Comparison of ENCODE assay signal across 11 cellular contexts in genomic region chr12:104588048-104588942, GRCh38.
DNase-seq lines count a peak whose midpoint lies in the region; ATAC-seq and TF ChIP-seq lines count a peak whose summit lies in the region.
"Had no signal": no experiment of that assay in that cellular context is flagged by ENCODE, and none has a peak within 500 bp of the region (broad histone marks: within the 10 kb centered on the region; RNA-seq: fewer than 3 reads in every experiment).

No MANE protein-coding gene starts in this region.

- H3K36me3 Mint-ChIP-seq in activated CD8-positive, alpha-beta memory T cell treated with anti-CD3 and anti-CD28 coated beads, Interleukin-2, amount 10 ng/mL, durations not matched to agents 7 days and 5 days: peaks cover 43% of the 10 kb centered on the region
- H3K36me3 Mint-ChIP-seq in stimulated activated memory B cell treated with anti-CD40 and anti-IgM and Interleukin-4, amounts not matched to agents 10 μg/mL and 1 μg/mL and 100 μg/mL, for 72 hours: peaks cover 31% of the 10 kb centered on the region

- peaks cover 22% of the 10 kb centered on the region for H3K4me1 Mint-ChIP-seq in activated CD8-positive, alpha-beta memory T cell treated with anti-CD3 and anti-CD28 coated beads, Interleukin-2, amount 10 ng/mL, durations not matched to agents 7 days and 5 days
- peaks cover 72% of the 10 kb centered on the region for H3K4me1 Mint-ChIP-seq in stimulated activated memory B cell treated with anti-CD40 and anti-IgM and Interleukin-4, amounts not matched to agents 10 μg/mL and 1 μg/mL and 100 μg/mL, for 72 hours

- H3K27me3 Mint-ChIP-seq in activated CD8-positive, alpha-beta memory T cell treated with anti-CD3 and anti-CD28 coated beads, Interleukin-2, amount 10 ng/mL, durations not matched to agents 7 days and 5 days: no peaks in the 10 kb centered on the region
- H3K27me3 Mint-ChIP-seq in stimulated activated memory B cell treated with anti-CD40 and anti-IgM and Interleukin-4, amounts not matched to agents 10 μg/mL and 1 μg/mL and 100 μg/mL, for 72 hours: no peaks in the 10 kb centered on the region
- H3K27me3 Mint-ChIP-seq: IgD-negative memory B cell had no signal

- peak overlapping the region; percentile 99 for H3K27ac ChIP-seq in RWPE2 (ENCODE audit: poor library complexity, severe bottlenecking)
- no peak overlapping the region for H3K27ac ChIP-seq in thyroid gland
- no peak overlapping the region for H3K27ac ChIP-seq in tibial nerve

- peak; percentile 16 for TF ChIP-seq CTCF in RWPE2 (IDR thresholded peaks at IDR 0.05; ENCODE audit: poor library complexity, severe bottlenecking)
- TF ChIP-seq CTCF in fibroblast of mammary gland (conservative IDR thresholded peaks at IDR 0.05; ENCODE audit: control insufficient read depth, insufficient read depth, low read depth, low read length): no peak
- no peak for TF ChIP-seq CTCF in thyroid gland (IDR thresholded peaks at IDR 0.05)
- no peak for TF ChIP-seq CTCF in tibial nerve (IDR thresholded peaks at IDR 0.05)

- 71 to 77% methylated on average over 11 of the region's 11 CpGs for WGBS in thyroid gland, 2 donors
- WGBS in tibial nerve, 2 donors: 90 to 94% methylated on average over 11 of the region's 11 CpGs

- no peaks in the 10 kb centered on the region for H3K27me3 ChIP-seq in RWPE2 (ENCODE audit: insufficient read depth, poor library complexity, severe bottlenecking)
- no peaks in the 10 kb centered on the region for H3K27me3 ChIP-seq in thyroid gland
- H3K27me3 ChIP-seq in tibial nerve: no peaks in the 10 kb centered on the region

- TF ChIP-seq POLR2A in thyroid gland (IDR thresholded peaks at IDR 0.05) (no peak), tibial nerve (IDR thresholded peaks at IDR 0.05) (no peak)

- intact Hi-C loops in thyroid gland (cut with DNase I): no loop called here

- H3K36me3 ChIP-seq in RWPE2 (ENCODE audit: low read depth) (no peaks in the 10 kb centered on the region), thyroid gland (no peaks in the 10 kb centered on the region), tibial nerve (no peaks in the 10 kb centered on the region)

- CTCF ChIA-PET in activated CD8-positive, alpha-beta memory T cell treated with anti-CD3 and anti-CD28 coated beads, Interleukin-2, amount 10 ng/mL, durations not matched to agents 7 days and 5 days (lab: Charles Lee): no interaction called here

- ATAC-seq in activated CD8-positive, alpha-beta memory T cell treated with anti-CD3 and anti-CD28 coated beads, Interleukin-2, amount 10 ng/mL, durations not matched to agents 7 days and 5 days: no peak
- ATAC-seq in RWPE2 (ENCODE audit: low read depth): peak; percentile 89
- ATAC-seq in stimulated activated memory B cell treated with anti-CD40 and anti-IgM and Interleukin-4, amounts not matched to agents 10 μg/mL and 1 μg/mL and 100 μg/mL, for 72 hours: no peak
- ATAC-seq in GM18502 (IDR thresholded peaks at IDR 0.05; ENCODE audit: poor library complexity, unreplicated experiment): no peak

- H3K4me1 ChIP-seq in RWPE2 (ENCODE audit: insufficient read depth, poor library complexity, severe bottlenecking) (peaks cover 48% of the 10 kb centered on the region), thyroid gland (peaks cover 0 to 4% of the 10 kb centered on the region in 2 donors), tibial nerve (no peaks in the 10 kb centered on the region)

- DNase-seq in activated CD8-positive, alpha-beta memory T cell treated with anti-CD3 and anti-CD28 coated beads, Interleukin-2, amount 10 ng/mL, durations not matched to agents 7 days and 5 days: no peak
- no peak for DNase-seq in activated CD8-positive, alpha-beta memory T cell treated with anti-CD3 and anti-CD28 coated beads, Interleukin-2, amount 50 U/mL, for 48 hours
- DNase-seq in RWPE2 (ENCODE audit: low spot score) (peak; percentile 94), fibroblast of mammary gland (ENCODE audit: low read depth) (peak; percentile 88), thyroid gland (peak; percentile 15 to 16), tibial nerve (ENCODE audit: low spot score in 2 of 2) (no peak)
- DNase-seq: NCI-H510A treated with DMSO at 0.1 percent for 48 hours had no signal

- peaks cover 2% of the 10 kb centered on the region for H3K9me3 Mint-ChIP-seq in activated CD8-positive, alpha-beta memory T cell treated with anti-CD3 and anti-CD28 coated beads, Interleukin-2, amount 10 ng/mL, durations not matched to agents 7 days and 5 days (ENCODE audit: low read depth)
- H3K9me3 Mint-ChIP-seq in stimulated activated memory B cell treated with anti-CD40 and anti-IgM and Interleukin-4, amounts not matched to agents 10 μg/mL and 1 μg/mL and 100 μg/mL, for 72 hours: peaks cover 3% of the 10 kb centered on the region
- H3K9me3 Mint-ChIP-seq: IgD-negative memory B cell had no signal

- peak overlapping the region; percentile 8 for H3K27ac Mint-ChIP-seq in activated CD8-positive, alpha-beta memory T cell treated with anti-CD3 and anti-CD28 coated beads, Interleukin-2, amount 10 ng/mL, durations not matched to agents 7 days and 5 days
- H3K27ac Mint-ChIP-seq in stimulated activated memory B cell treated with anti-CD40 and anti-IgM and Interleukin-4, amounts not matched to agents 10 μg/mL and 1 μg/mL and 100 μg/mL, for 72 hours: no peak overlapping the region
- H3K27ac Mint-ChIP-seq: IgD-negative memory B cell had no signal

- H3K9me3 ChIP-seq in RWPE2 (ENCODE audit: severe bottlenecking) (no peaks in the 10 kb centered on the region), thyroid gland (no peaks in the 10 kb centered on the region), tibial nerve (no peaks in the 10 kb centered on the region)

- TF ChIP-seq EP300 in tibial nerve (IDR thresholded peaks at IDR 0.05): no peak

- no peak overlapping the region for H3K4me3 Mint-ChIP-seq in activated CD8-positive, alpha-beta memory T cell treated with anti-CD3 and anti-CD28 coated beads, Interleukin-2, amount 10 ng/mL, durations not matched to agents 7 days and 5 days
- no peak overlapping the region for H3K4me3 Mint-ChIP-seq in stimulated activated memory B cell treated with anti-CD40 and anti-IgM and Interleukin-4, amounts not matched to agents 10 μg/mL and 1 μg/mL and 100 μg/mL, for 72 hours
- H3K4me3 Mint-ChIP-seq: neural crest cell had no signal

- peak overlapping the region; percentile 6 for H3K4me3 ChIP-seq in RWPE2 (ENCODE audit: severe bottlenecking)
- H3K4me3 ChIP-seq in fibroblast of mammary gland (ENCODE audit: control insufficient read depth, low read depth, low read length): no peak overlapping the region
- H3K4me3 ChIP-seq in thyroid gland (replicated peaks in 1 of 3): no peak overlapping the region
- no peak overlapping the region for H3K4me3 ChIP-seq in tibial nerve

Comparison
In these comparisons a context has a peak if more than half of its experiments do, and no peak if none do; other contexts are left out.
1. DNase-seq: peak in RWPE2 (single experiment), fibroblast of mammary gland (single experiment) and thyroid gland (2 of 2); none in activated CD8-positive, alpha-beta memory T cell treated with anti-CD3 and anti-CD28 coated beads, Interleukin-2, amount 10 ng/mL, durations not matched to agents 7 days and 5 days (single experiment), activated CD8-positive, alpha-beta memory T cell treated with anti-CD3 and anti-CD28 coated beads, Interleukin-2, amount 50 U/mL, for 48 hours (single experiment) and tibial nerve (0 of 2).